In the genomic region with DNA sequence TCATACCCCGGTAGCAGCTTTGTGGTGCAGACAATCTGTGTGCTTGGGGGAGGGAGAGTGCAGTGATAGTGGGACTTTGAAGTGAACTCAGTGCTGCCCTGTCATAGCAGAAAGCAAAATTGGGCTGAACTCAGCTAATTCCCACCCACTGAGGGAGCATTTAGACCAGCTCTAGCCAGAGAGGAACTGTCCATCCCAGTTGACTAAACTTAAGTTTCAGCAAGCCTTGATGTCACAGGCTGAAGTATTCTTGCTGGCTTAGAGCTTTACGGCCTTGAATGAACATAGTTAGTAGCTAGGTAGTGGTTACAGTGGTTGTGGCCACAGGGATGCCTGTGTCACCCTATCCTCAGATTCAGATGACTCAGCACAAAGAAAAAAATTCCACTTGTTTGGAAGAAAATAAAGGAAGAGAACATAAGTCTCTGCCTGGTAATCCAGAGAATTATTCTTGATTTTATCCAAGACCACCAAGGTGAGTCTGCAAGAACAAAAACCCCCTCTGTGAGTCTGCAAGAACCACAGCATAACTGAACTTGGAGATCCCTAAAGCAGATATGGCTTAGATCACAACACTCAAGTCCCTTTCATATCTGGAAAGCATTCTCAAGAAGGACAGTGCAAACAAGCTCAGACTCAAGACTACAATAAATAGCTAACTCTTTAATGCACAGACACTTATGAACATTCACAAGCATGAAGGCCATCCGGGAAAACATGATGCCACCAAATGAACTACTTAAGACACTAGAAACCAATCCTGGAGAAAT, we compare ENCODE assay signal across 12 cellular contexts. TPM values are rescaled to one million over a fixed set of nuclear protein-coding genes. Genes with fewer than 3 reads are reported as not detected.
DNase-seq lines count a peak whose midpoint lies in the region; ATAC-seq, FAIRE-seq and TF ChIP-seq lines count a peak whose summit lies in the region.
"Had no signal": no experiment of that assay in that cellular context is flagged by ENCODE, and none has a peak within 500 bp of the region (broad histone marks: within the 10 kb centered on the region; RNA-seq: fewer than 3 reads in every experiment).

No MANE protein-coding gene starts in this region.

- no peak for TF ChIP-seq EP300 in K562 (IDR thresholded peaks at IDR 0.05; ENCODE audit: low read length)

- H3K27ac ChIP-seq in breast epithelium (peak overlapping the region; percentile 61 to 88), K562 (ENCODE audit: extremely low read depth, low read depth, low read length) (no peak overlapping the region), left lung (peak overlapping the region; percentile 33 to 80)

- H3K36me3 Mint-ChIP-seq in MCF 10A (ENCODE audit: insufficient read depth, unreplicated experiment) (no peaks in the 10 kb centered on the region), natural killer cell (no peaks in the 10 kb centered on the region)

- H3K9me3 Mint-ChIP-seq in MCF 10A (ENCODE audit: unreplicated experiment), result no peaks in the 10 kb centered on the region
- H3K9me3 Mint-ChIP-seq in natural killer cell, result no peaks in the 10 kb centered on the region

- H3K27ac Mint-ChIP-seq in MCF 10A (ENCODE audit: low read depth, unreplicated experiment) (no peak overlapping the region), natural killer cell (no peak overlapping the region)

- no peak overlapping the region for H3K4me3 ChIP-seq in breast epithelium
- H3K4me3 ChIP-seq in K562, result no peak overlapping the region
- H3K4me3 ChIP-seq in left lung, result no peak overlapping the region

- H3K36me3 ChIP-seq in breast epithelium (no peaks in the 10 kb centered on the region), K562 (ENCODE audit: control insufficient read depth, insufficient read depth, low read length) (no peaks in the 10 kb centered on the region), left lung (no peaks in the 10 kb centered on the region)

- H3K27me3 Mint-ChIP-seq in MCF 10A (ENCODE audit: insufficient read depth, unreplicated experiment) (no peaks in the 10 kb centered on the region), natural killer cell (ENCODE audit: low read depth in 2 of 2) (peaks cover 4 to 25% of the 10 kb centered on the region in 2 donors)

- ATAC-seq in K562 (no peak), left lung (peak; percentile 70), GM18505 (IDR thresholded peaks at IDR 0.05; ENCODE audit: unreplicated experiment) (no peak), natural killer cell (no peak)

- no peaks in the 10 kb centered on the region for H3K9me1 ChIP-seq in K562 (ENCODE audit: control insufficient read depth, insufficient read depth, low read length)

- intact Hi-C loops in breast epithelium (cut with DNase I; ENCODE audit: low total_unique reads), result no loop called here
- intact Hi-C loops in MCF 10A (cut with micrococcal nuclease), result no loop called here
- intact Hi-C loops in K562 (cut with micrococcal nuclease), result no loop called here
- intact Hi-C loops in left lung (cut with DNase I), result no loop called here
- intact Hi-C loops in natural killer cell (cut with micrococcal nuclease), result no loop called here

- H3K9ac ChIP-seq in K562 (ENCODE audit: insufficient read depth in 1 of 2, low read depth in 2 of 2, low read length in 2 of 2), result no peak overlapping the region

- H3K4me1 Mint-ChIP-seq in MCF 10A (ENCODE audit: insufficient read depth, unreplicated experiment) (peaks cover 7% of the 10 kb centered on the region), natural killer cell (no peaks in the 10 kb centered on the region)
- H3K4me1 Mint-ChIP-seq: neural crest cell had no signal

- H3K79me2 ChIP-seq in K562 (ENCODE audit: control insufficient read depth, insufficient read depth, low read length), result no peaks in the 10 kb centered on the region

- no peak overlapping the region for H3K4me2 ChIP-seq in K562 (ENCODE audit: insufficient read depth, low read length)

- H3K4me3 Mint-ChIP-seq in MCF 10A (ENCODE audit: unreplicated experiment) (no peak overlapping the region), natural killer cell (no peak overlapping the region)
- H3K4me3 Mint-ChIP-seq: neural crest cell had no signal

- POLR2A ChIA-PET in MCF 10A (lab: Yijun Ruan, JAX) (interaction anchor here (1.1 kb wide), 1 partner anchor 8 kb away, joined by 3 read pairs; no protein-coding TSS in a partner anchor), K562 (lab: Yijun Ruan, JAX) (no interaction called here)

- no peak for TF ChIP-seq POLR2A in breast epithelium (IDR thresholded peaks at IDR 0.05)
- TF ChIP-seq POLR2A in K562 (conservative IDR thresholded peaks at IDR 0.05), result no peak
- no peak for TF ChIP-seq POLR2A in GM18505 (IDR thresholded peaks at IDR 0.05; ENCODE audit: borderline replicate concordance, extremely low read depth, insufficient read depth, insufficient read length)

- TF ChIP-seq CTCF in breast epithelium (IDR thresholded peaks at IDR 0.05), result no peak
- TF ChIP-seq CTCF in MCF 10A (IDR thresholded peaks at IDR 0.05; ENCODE audit: unreplicated experiment), result no peak
- no peak for TF ChIP-seq CTCF in K562 (IDR thresholded peaks at IDR 0.05 in 2 of 3, conservative IDR thresholded peaks at IDR 0.05 in 1 of 3; ENCODE audit: insufficient read depth in 2 of 3, low read depth in 1 of 3, low read length in 3 of 3)
- no peak for TF ChIP-seq CTCF in left lung (IDR thresholded peaks at IDR 0.05)
- TF ChIP-seq CTCF in natural killer cell (IDR thresholded peaks at IDR 0.05), result no peak

- no TSS peak for BruUV-seq in MCF 10A (replicated peaks; lab: Mats Ljungman, UMichigan)
- no TSS peak for BruUV-seq in K562 (replicated peaks; lab: Mats Ljungman, UMichigan)

- CTCF ChIA-PET in MCF 10A (lab: Yijun Ruan, JAX), result interaction anchor here (0.7 to 1.8 kb wide), 3 partner anchors 9 to 60 kb away, joined by 3 to 7 read pairs (median 4); no protein-coding TSS in a partner anchor
- CTCF ChIA-PET in K562 (lab: Yijun Ruan, JAX; ENCODE audit: low intra/inter-chr PET ratio), result no interaction called here

- no peak for DNase-seq in breast epithelium (ENCODE audit: low spot score in 2 of 2)
- DNase-seq in MCF 10A (ENCODE audit: unreplicated experiment), result no peak
- no peak for DNase-seq in K562 (ENCODE audit: extremely low read depth in 1 of 4, low spot score in 3 of 4)
- DNase-seq in left lung, result no peak
- peak; percentile 44 for DNase-seq in urothelium cell line (ENCODE audit: low spot score)
- no peak for DNase-seq in natural killer cell
- DNase-seq in NCI-H2227 (lab: John Stamatoyannopoulos, UW; ENCODE audit: unreplicated experiment), result no peak
- DNase-seq: amniotic stem cell; NCI-H1694; stimulated activated naive CD4-positive, alpha-beta T cell treated with Interleukin-2 at 50 U/mL for 16 hours had no signal

- H3K9me3 ChIP-seq in breast epithelium (peaks cover 0 to 15% of the 10 kb centered on the region in 2 donors), K562 (replicated peaks; ENCODE audit: control insufficient read depth, insufficient read depth, low read depth, low read length) (no peaks in the 10 kb centered on the region), left lung (peaks cover 0 to 13% of the 10 kb centered on the region in 2 donors)

- in situ Hi-C loops in K562 (cut with MboI), result no loop called here

- FAIRE-seq in K562 (lab: Jason Lieb, UNC), result no peak
- FAIRE-seq in urothelium cell line (lab: Jason Lieb, UNC), result no peak

- TF ChIP-seq RAD21 in K562 (CRISPR knock-in tag; conservative IDR thresholded peaks at IDR 0.05 in 1 of 2, IDR thresholded peaks at IDR 0.05 in 1 of 2), result no peak

- no peaks in the 10 kb centered on the region for H4K20me1 ChIP-seq in K562 (replicated peaks; ENCODE audit: control insufficient read depth, insufficient read depth, low read length)

- WGBS in K562 (ENCODE audit: insufficient coverage, low coverage, missing lambda C conversion rate), result 0% methylated on average over 3 of the region's 3 CpGs

- H3K4me1 ChIP-seq in breast epithelium (no peaks in the 10 kb centered on the region), K562 (replicated peaks in 1 of 2; ENCODE audit: control insufficient read depth in 2 of 2, insufficient read depth in 2 of 2, low read length in 2 of 2) (no peaks in the 10 kb centered on the region), left lung (peaks cover 0 to 8% of the 10 kb centered on the region in 2 donors)

- no peaks in the 10 kb centered on the region for H3K27me3 ChIP-seq in breast epithelium
- H3K27me3 ChIP-seq in K562 (ENCODE audit: control insufficient read depth in 2 of 2, insufficient read depth in 2 of 2, low read length in 2 of 2), result no peaks in the 10 kb centered on the region
- no peaks in the 10 kb centered on the region for H3K27me3 ChIP-seq in left lung

- no peak overlapping the region for H2AFZ ChIP-seq in K562 (ENCODE audit: low read depth, low read length)

RNA-seq across cellular contexts. Expression of gene ADH7, which starts 39.4 kb away (rescaled TPM):
- total RNA-seq in breast epithelium (not detected), MCF 10A (2022) (not detected in 2 replicates), K562 (2014; rRNA removed) (not detected in 2 replicates), K562 (2014; rRNA removed; fragmentation: Illumina TruSeq; extraction: Trizol) (not detected in 2 replicates), K562 (2015; rRNA removed; fragmentation: Illumina TruSeq; extraction: Trizol) (not detected in 2 replicates), K562 (2021) (not detected in 2 replicates), left lung (1 to 10 TPM in 1 of 2 donors, not detected in 1; 1.4 TPM), natural killer cell (not detected)
- not detected in 2 replicates for total RNA-seq in K562 (2011; cell fraction: chromatin; rRNA removed; ENCODE audit: low replicate concordance)
- not detected in 2 replicates for total RNA-seq in K562 (2011; cell fraction: nucleolus; rRNA removed)
- total RNA-seq in K562 (2011; cell fraction: nucleoplasm; rRNA removed), result not detected in 2 replicates
- polyA plus RNA-seq in K562 (2011; rRNA removed) (not detected in 2 replicates), K562 (2014; fragmentation: Illumina TruSeq; extraction: Trizol) (not detected in 2 replicates), K562 (2014; fragmentation: Nextera tagmentation; extraction: Ambion mirVana) (not detected), K562 (2014; rRNA removed) (not detected in 2 replicates)
- polyA plus RNA-seq in K562 (2011; cell fraction: cytosol; rRNA removed), result not detected in 2 replicates
- polyA plus RNA-seq in K562 (2011; cell fraction: nucleus; rRNA removed), result not detected in 2 replicates
- polyA plus RNA-seq in K562 (2012), result not detected in 2 replicates
- not detected in 2 replicates for polyA minus RNA-seq in K562 (2011; rRNA and poly(A)+ RNA removed)
- not detected in 2 replicates for polyA minus RNA-seq in K562 (2011; cell fraction: cytosol; rRNA and poly(A)+ RNA removed)
- not detected in 2 replicates for polyA minus RNA-seq in K562 (2011; cell fraction: nucleus; rRNA and poly(A)+ RNA removed)
- total RNA-seq: neural crest cell had no signal

RNA-seq across cellular contexts. Expression of gene ADH1C, which starts 43.2 kb away (rescaled TPM):
- 10 to 100 TPM in 2 of 3 donors, 1 to 10 TPM in 1; 8.8 to 50.1 (median 31.8) TPM for total RNA-seq in breast epithelium
- not detected in 2 replicates for total RNA-seq in MCF 10A (2022)
- not detected in 2 replicates for total RNA-seq in K562 (2011; cell fraction: chromatin; rRNA removed; ENCODE audit: low replicate concordance)
- total RNA-seq in K562 (2011; cell fraction: nucleolus; rRNA removed), result not detected in 2 replicates
- not detected in 2 replicates for total RNA-seq in K562 (2011; cell fraction: nucleoplasm; rRNA removed)
- total RNA-seq in K562 (2014; rRNA removed), result not detected in 2 replicates
- not detected in 2 replicates for total RNA-seq in K562 (2014; rRNA removed; fragmentation: Illumina TruSeq; extraction: Trizol)
- total RNA-seq in K562 (2015; rRNA removed; fragmentation: Illumina TruSeq; extraction: Trizol), result not detected in 2 replicates
- total RNA-seq in K562 (2021), result 0.34 and 0.40 TPM in 2 replicates
- not detected in 2 replicates for polyA plus RNA-seq in K562 (2011; rRNA removed)
- not detected in 2 replicates for polyA plus RNA-seq in K562 (2011; cell fraction: cytosol; rRNA removed)
- polyA plus RNA-seq in K562 (2011; cell fraction: nucleus; rRNA removed), result not detected in 2 replicates
- not detected in 2 replicates for polyA plus RNA-seq in K562 (2012)
- polyA plus RNA-seq in K562 (2014; fragmentation: Illumina TruSeq; extraction: Trizol), result not detected in 2 replicates
- polyA plus RNA-seq in K562 (2014; fragmentation: Nextera tagmentation; extraction: Ambion mirVana), result not detected
- not detected in 2 replicates for polyA plus RNA-seq in K562 (2014; rRNA removed)
- polyA minus RNA-seq in K562 (2011; rRNA and poly(A)+ RNA removed), result not detected in 2 replicates
- polyA minus RNA-seq in K562 (2011; cell fraction: cytosol; rRNA and poly(A)+ RNA removed), result not detected in 2 replicates
- not detected in 2 replicates for polyA minus RNA-seq in K562 (2011; cell fraction: nucleus; rRNA and poly(A)+ RNA removed)
- total RNA-seq in left lung, result 1 to 10 TPM; 1.2 to 1.8 TPM
- total RNA-seq in natural killer cell, result not detected
- total RNA-seq: neural crest cell had no signal
